20 cellular contexts compared by ENCODE assay signal in the genomic region with DNA sequence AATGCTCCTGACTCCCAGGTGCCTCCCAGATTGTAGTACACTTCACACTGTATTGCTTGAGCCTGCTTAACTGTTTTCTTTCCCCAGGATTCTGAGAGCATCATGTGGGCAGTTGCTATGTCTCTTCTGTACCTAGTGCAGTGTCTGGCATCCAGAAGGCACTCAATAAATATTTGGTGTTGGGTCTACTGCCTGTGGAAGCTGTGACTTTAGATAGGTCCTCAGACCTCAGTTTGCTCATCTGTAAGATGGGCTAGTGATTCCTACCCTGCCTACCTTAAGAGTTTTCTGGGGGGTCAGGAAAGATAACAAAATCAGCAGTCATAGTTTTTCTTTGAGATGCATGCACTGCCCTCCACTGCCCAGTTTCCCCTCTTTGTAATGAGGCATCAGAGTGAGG. TPM values are rescaled to one million over a fixed set of nuclear protein-coding genes. Genes with fewer than 3 reads are reported as not detected.
A peak's percentile ranks its signal among the peaks of the same experiment; 100 is the strongest.
DNase-seq lines count a peak whose midpoint lies in the region; ATAC-seq, FAIRE-seq and TF ChIP-seq lines count a peak whose summit lies in the region.
"Had no signal": no experiment of that assay in that cellular context is flagged by ENCODE, and none has a peak within 500 bp of the region (broad histone marks: within the 10 kb centered on the region; RNA-seq: fewer than 3 reads in every experiment).

No MANE protein-coding gene starts in this region.

- H3K27ac ChIP-seq in K562 (ENCODE audit: extremely low read depth, low read depth, low read length): no peak overlapping the region

- H3K36me3 ChIP-seq in K562 (ENCODE audit: control insufficient read depth, insufficient read depth, low read length): no peaks in the 10 kb centered on the region
- H3K36me3 ChIP-seq: HAP-1 had no signal

- no peak for ATAC-seq in stimulated activated naive CD8-positive, alpha-beta T cell treated with anti-CD3 and anti-CD28 coated beads, Interleukin-15, Interleukin-2, amounts not matched to agents 100 U/mL and 50 U/mL, for 24 hours
- ATAC-seq in K562: no peak
- ATAC-seq in stimulated activated effector memory CD8-positive, alpha-beta T cell treated with anti-CD3 and anti-CD28 coated beads, Interleukin-12 subunit alpha, Interleukin-12 subunit beta, amount 100 ng/mL, for 72 hours: peak; percentile 17
- no peak for ATAC-seq in HG02938 (IDR thresholded peaks at IDR 0.05; ENCODE audit: unreplicated experiment)

- no peak overlapping the region for H3K4me3 ChIP-seq in K562
- H3K4me3 ChIP-seq: HAP-1 had no signal

- H3K9me3 ChIP-seq in K562 (replicated peaks; ENCODE audit: control insufficient read depth, insufficient read depth, low read depth, low read length): no peaks in the 10 kb centered on the region
- H3K9me3 ChIP-seq: HAP-1 had no signal

- H3K27me3 Mint-ChIP-seq in stimulated activated naive CD8-positive, alpha-beta T cell treated with anti-CD3 and anti-CD28 coated beads, Interleukin-15, Interleukin-2, amounts not matched to agents 100 ng/mL and 50 ng/mL, for 24 hours: peaks cover 20% of the 10 kb centered on the region

- in situ Hi-C loops in K562 (cut with MboI): no loop called here

- FAIRE-seq in K562 (lab: Jason Lieb, UNC): no peak
- FAIRE-seq: D721Med, GM12892, H54 had no signal

- no peaks in the 10 kb centered on the region for H3K9me1 ChIP-seq in K562 (ENCODE audit: control insufficient read depth, insufficient read depth, low read length)

- no peak for TF ChIP-seq RAD21 in K562 (CRISPR knock-in tag; conservative IDR thresholded peaks at IDR 0.05 in 1 of 2, IDR thresholded peaks at IDR 0.05 in 1 of 2)

- peaks cover 10% of the 10 kb centered on the region for H4K20me1 ChIP-seq in K562 (replicated peaks; ENCODE audit: control insufficient read depth, insufficient read depth, low read length)

- DNase-seq in stimulated activated naive CD8-positive, alpha-beta T cell treated with anti-CD3 and anti-CD28 coated beads, Interleukin-15, Interleukin-2, amounts not matched to agents 100 U/mL and 50 U/mL, for 24 hours: no peak
- DNase-seq in K562 (ENCODE audit: extremely low read depth in 1 of 4, low spot score in 3 of 4) (no peak), MV-4-11 (lab: John Stamatoyannopoulos, UW) (no peak)
- no peak for DNase-seq in stimulated activated effector memory CD8-positive, alpha-beta T cell treated with anti-CD3 and anti-CD28 coated beads, Interleukin-12 subunit alpha, Interleukin-12 subunit beta, amount 100 ng/mL, for 72 hours (ENCODE audit: low spot score in 2 of 2)
- DNase-seq: CD4-positive, alpha-beta T cell; CD8-positive, alpha-beta memory T cell; DMS 273 treated with DMSO at 0.1 percent for 48 hours; DMS79; GF-D8; GOT3; HFFc6 had no signal

- no peak for TF ChIP-seq CTCF in K562 (IDR thresholded peaks at IDR 0.05 in 2 of 3, conservative IDR thresholded peaks at IDR 0.05 in 1 of 3; ENCODE audit: insufficient read depth in 2 of 3, low read depth in 1 of 3, low read length in 3 of 3)

- no peak overlapping the region for H2AFZ ChIP-seq in K562 (ENCODE audit: low read depth, low read length)

- no peak overlapping the region for H3K9ac ChIP-seq in K562 (ENCODE audit: insufficient read depth in 1 of 2, low read depth in 2 of 2, low read length in 2 of 2)

- H3K9me3 Mint-ChIP-seq in stimulated activated naive CD8-positive, alpha-beta T cell treated with anti-CD3 and anti-CD28 coated beads, Interleukin-15, Interleukin-2, amounts not matched to agents 100 ng/mL and 50 ng/mL, for 24 hours: no peaks in the 10 kb centered on the region
- no peaks in the 10 kb centered on the region for H3K9me3 Mint-ChIP-seq in stimulated activated effector memory CD8-positive, alpha-beta T cell treated with anti-CD3 and anti-CD28 coated beads, Interleukin-12 subunit alpha, Interleukin-12 subunit beta, amount 100 ng/mL, for 72 hours
- H3K9me3 Mint-ChIP-seq: CD14-positive monocyte; CD4-positive, alpha-beta T cell; HFFc6 had no signal

- TF ChIP-seq EP300 in K562 (IDR thresholded peaks at IDR 0.05; ENCODE audit: low read length): no peak

- no peak for TF ChIP-seq POLR2A in K562 (conservative IDR thresholded peaks at IDR 0.05)

- peaks cover 9% of the 10 kb centered on the region for H3K4me1 Mint-ChIP-seq in stimulated activated naive CD8-positive, alpha-beta T cell treated with anti-CD3 and anti-CD28 coated beads, Interleukin-15, Interleukin-2, amounts not matched to agents 100 ng/mL and 50 ng/mL, for 24 hours (ENCODE audit: low read depth)
- no peaks in the 10 kb centered on the region for H3K4me1 Mint-ChIP-seq in stimulated activated effector memory CD8-positive, alpha-beta T cell treated with anti-CD3 and anti-CD28 coated beads, Interleukin-12 subunit alpha, Interleukin-12 subunit beta, amount 100 ng/mL, for 72 hours
- H3K4me1 Mint-ChIP-seq: CD8-positive, alpha-beta memory T cell had no signal

- POLR2A ChIA-PET in K562 (lab: Yijun Ruan, JAX): interaction anchor here (1.1 kb wide), 1 partner anchor 19 kb away, joined by 3 read pairs; no protein-coding TSS in a partner anchor

- BruUV-seq in K562 (replicated peaks; lab: Mats Ljungman, UMichigan): no TSS peak

- H3K27ac Mint-ChIP-seq in stimulated activated naive CD8-positive, alpha-beta T cell treated with anti-CD3 and anti-CD28 coated beads, Interleukin-15, Interleukin-2, amounts not matched to agents 100 ng/mL and 50 ng/mL, for 24 hours: peak overlapping the region; percentile 4
- H3K27ac Mint-ChIP-seq in stimulated activated effector memory CD8-positive, alpha-beta T cell treated with anti-CD3 and anti-CD28 coated beads, Interleukin-12 subunit alpha, Interleukin-12 subunit beta, amount 100 ng/mL, for 72 hours: no peak overlapping the region
- H3K27ac Mint-ChIP-seq: CD14-positive monocyte; CD4-positive, alpha-beta T cell; HFFc6 had no signal

- H3K4me1 ChIP-seq in K562 (replicated peaks in 1 of 2; ENCODE audit: control insufficient read depth in 2 of 2, insufficient read depth in 2 of 2, low read length in 2 of 2): no peaks in the 10 kb centered on the region
- H3K4me1 ChIP-seq: HAP-1 had no signal

- intact Hi-C loops in K562 (cut with micrococcal nuclease): no loop called here

- no peaks in the 10 kb centered on the region for H3K79me2 ChIP-seq in K562 (ENCODE audit: control insufficient read depth, insufficient read depth, low read length)

- peaks cover 10 to 19% of the 10 kb centered on the region in 2 experiments; a peak in 4 of 5 replicates for H3K27me3 ChIP-seq in K562 (ENCODE audit: control insufficient read depth in 2 of 2, insufficient read depth in 2 of 2, low read length in 2 of 2)

- H3K36me3 Mint-ChIP-seq in stimulated activated naive CD8-positive, alpha-beta T cell treated with anti-CD3 and anti-CD28 coated beads, Interleukin-15, Interleukin-2, amounts not matched to agents 100 ng/mL and 50 ng/mL, for 24 hours (ENCODE audit: low read depth): no peaks in the 10 kb centered on the region
- no peaks in the 10 kb centered on the region for H3K36me3 Mint-ChIP-seq in stimulated activated effector memory CD8-positive, alpha-beta T cell treated with anti-CD3 and anti-CD28 coated beads, Interleukin-12 subunit alpha, Interleukin-12 subunit beta, amount 100 ng/mL, for 72 hours
- H3K36me3 Mint-ChIP-seq: CD14-positive monocyte; CD8-positive, alpha-beta memory T cell had no signal

- H3K4me2 ChIP-seq in K562 (ENCODE audit: insufficient read depth, low read length): no peak overlapping the region

- CTCF ChIA-PET in K562 (lab: Yijun Ruan, JAX; ENCODE audit: low intra/inter-chr PET ratio): no interaction called here

- H3K4me3 Mint-ChIP-seq in stimulated activated naive CD8-positive, alpha-beta T cell treated with anti-CD3 and anti-CD28 coated beads, Interleukin-15, Interleukin-2, amounts not matched to agents 100 ng/mL and 50 ng/mL, for 24 hours: no peak overlapping the region
- no peak overlapping the region for H3K4me3 Mint-ChIP-seq in stimulated activated effector memory CD8-positive, alpha-beta T cell treated with anti-CD3 and anti-CD28 coated beads, Interleukin-12 subunit alpha, Interleukin-12 subunit beta, amount 100 ng/mL, for 72 hours
- H3K4me3 Mint-ChIP-seq: CD14-positive monocyte; CD4-positive, alpha-beta T cell; CD8-positive, alpha-beta memory T cell; HFFc6 had no signal

TF ChIP-seq in K562, 482 proteins besides CTCF, POLR2A, EP300 and RAD21:
- peak; percentile 68 for TF ChIP-seq RBM25 (IDR thresholded peaks at IDR 0.05; ENCODE audit: low read depth, low read length, severe bottlenecking)
- TF ChIP-seq KLF16 (IDR thresholded peaks at IDR 0.05): no peak
TF ChIP-seq in K562: peak in this region for 1.

RNA-seq across cellular contexts. Expression of a gene that starts 50.5 kb away (rescaled TPM):
- total RNA-seq in K562 (2011; cell fraction: chromatin; rRNA removed; ENCODE audit: low replicate concordance): not detected in 2 replicates
- not detected in 2 replicates for total RNA-seq in K562 (2011; cell fraction: nucleolus; rRNA removed)
- total RNA-seq in K562 (2011; cell fraction: nucleoplasm; rRNA removed): not detected in 2 replicates
- not detected in 2 replicates for total RNA-seq in K562 (2014; rRNA removed)
- not detected in 2 replicates for total RNA-seq in K562 (2014; rRNA removed; fragmentation: Illumina TruSeq; extraction: Trizol)
- not detected in 2 replicates for total RNA-seq in K562 (2015; rRNA removed; fragmentation: Illumina TruSeq; extraction: Trizol)
- total RNA-seq in K562 (2021): not detected in 2 replicates
- polyA plus RNA-seq in K562 (2011; rRNA removed): not detected in 2 replicates
- not detected in 2 replicates for polyA plus RNA-seq in K562 (2011; cell fraction: cytosol; rRNA removed)
- not detected in 2 replicates for polyA plus RNA-seq in K562 (2011; cell fraction: nucleus; rRNA removed)
- polyA plus RNA-seq in K562 (2012): 0.01 TPM in 2 replicates
- not detected in 2 replicates for polyA plus RNA-seq in K562 (2014; fragmentation: Illumina TruSeq; extraction: Trizol)
- polyA plus RNA-seq in K562 (2014; fragmentation: Nextera tagmentation; extraction: Ambion mirVana): under 1 TPM in 1 of 2 experiments, not detected in 1; 0.06 TPM
- not detected in 2 replicates for polyA plus RNA-seq in K562 (2014; rRNA removed)
- polyA minus RNA-seq in K562 (2011; rRNA and poly(A)+ RNA removed): not detected in 2 replicates
- not detected in 2 replicates for polyA minus RNA-seq in K562 (2011; cell fraction: cytosol; rRNA and poly(A)+ RNA removed)
- polyA minus RNA-seq in K562 (2011; cell fraction: nucleus; rRNA and poly(A)+ RNA removed): under 0.01 TPM in 1 of 2 replicates, not detected in the other
- total RNA-seq: CD4-positive, alpha-beta T cell; CD8-positive, alpha-beta memory T cell; G401; HFFc6 had no signal
- polyA plus RNA-seq: BJ; CD14-positive monocyte; CD8-positive, alpha-beta memory T cell had no signal
